In the genomic region with DNA sequence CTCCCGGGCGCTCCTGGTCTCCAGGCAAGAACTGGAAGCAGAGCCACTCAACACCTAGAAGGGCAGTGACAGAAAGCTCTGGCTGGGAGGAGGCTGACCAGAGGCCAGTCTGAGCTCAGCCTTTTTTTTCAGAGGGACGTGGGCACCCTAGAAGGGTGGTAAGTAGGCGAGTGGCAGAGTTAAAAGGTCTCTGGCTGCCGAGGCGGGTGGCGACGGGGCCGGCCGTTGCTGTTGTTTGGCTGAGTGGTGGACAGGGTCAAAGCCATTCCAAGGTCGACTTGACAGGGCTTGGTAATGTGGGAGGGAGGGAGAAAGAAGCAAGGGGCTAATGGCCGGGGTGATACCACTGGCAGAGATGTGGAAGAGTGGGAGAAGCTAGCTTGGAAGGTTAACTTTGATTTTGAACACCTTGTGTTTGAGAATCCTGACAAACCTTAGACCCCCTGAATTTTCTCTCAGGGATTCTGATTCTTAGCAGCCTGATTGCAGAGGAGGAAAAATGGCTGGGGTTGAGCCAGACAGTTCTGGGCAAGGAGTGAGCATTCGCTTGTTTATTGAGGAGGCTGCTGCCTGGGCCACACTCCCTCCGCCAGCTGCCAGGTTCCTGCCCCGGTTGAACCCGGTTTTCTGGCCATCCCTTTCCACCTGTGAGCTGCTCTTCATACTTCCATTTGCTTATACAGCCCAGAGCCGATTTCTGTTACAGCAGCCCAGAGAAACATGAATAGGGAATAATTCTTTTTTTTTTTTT, we compare ENCODE assay signal across 7 cellular contexts. TPM values are rescaled to one million over a fixed set of nuclear protein-coding genes. Genes with fewer than 3 reads are reported as not detected.
DNase-seq lines count a peak whose midpoint lies in the region; ATAC-seq lines count a peak whose summit lies in the region.

No MANE protein-coding gene starts in this region.

- H3K36me3 ChIP-seq in iPS-20b (ENCODE audit: insufficient read depth, low read depth, low read length): peaks cover 6% of the 10 kb centered on the region; the same call in 1 of the 2 replicates

- peaks cover 17% of the 10 kb centered on the region for H3K27me3 Mint-ChIP-seq in activated naive CD8-positive, alpha-beta T cell treated with anti-CD3 and anti-CD28 coated beads, Interleukin-2, amount 10 ng/mL, durations not matched to agents 7 days and 5 days
- peaks cover 8% of the 10 kb centered on the region for H3K27me3 Mint-ChIP-seq in stimulated activated naive CD8-positive, alpha-beta T cell treated with anti-CD3 and anti-CD28 coated beads, Interleukin-15, amount 100 ng/mL, for 72 hours

- no peaks in the 10 kb centered on the region for H3K9me3 Mint-ChIP-seq in activated naive CD8-positive, alpha-beta T cell treated with anti-CD3 and anti-CD28 coated beads, Interleukin-2, amount 10 ng/mL, durations not matched to agents 7 days and 5 days
- H3K9me3 Mint-ChIP-seq in stimulated activated naive CD8-positive, alpha-beta T cell treated with anti-CD3 and anti-CD28 coated beads, Interleukin-15, amount 100 ng/mL, for 72 hours: no peaks in the 10 kb centered on the region

- no peaks in the 10 kb centered on the region for H3K4me1 ChIP-seq in iPS-20b (ENCODE audit: insufficient read depth, low read length)

- H3K27ac ChIP-seq in iPS-20b (ENCODE audit: low read length): no peak overlapping the region

- POLR2A ChIA-PET in activated naive CD8-positive, alpha-beta T cell treated with anti-CD3 and anti-CD28 coated beads, Interleukin-2, amount 10 ng/mL, durations not matched to agents 7 days and 5 days (lab: Charles Lee): interaction anchor here (0.9 to 5.1 kb wide), 15 partner anchors 8 to 94 kb away, joined by 3 to 127 read pairs (median 9); partner anchors contain the start of genes CHKB, CPT1B, KLHDC7B and LMF2

- ATAC-seq in HG03064 (IDR thresholded peaks at IDR 0.05; ENCODE audit: low read depth, unreplicated experiment): peak; percentile 17
- ATAC-seq in activated naive CD8-positive, alpha-beta T cell treated with anti-CD3 and anti-CD28 coated beads, Interleukin-2, amount 10 ng/mL, durations not matched to agents 7 days and 5 days (ENCODE audit: low read depth): no peak
- no peak for ATAC-seq in stimulated activated naive CD8-positive, alpha-beta T cell treated with anti-CD3 and anti-CD28 coated beads, Interleukin-15, amount 100 ng/mL, for 72 hours
- ATAC-seq in GM21515 (IDR thresholded peaks at IDR 0.05; ENCODE audit: unreplicated experiment): no peak
- no peak for ATAC-seq in HG03432 (IDR thresholded peaks at IDR 0.05; ENCODE audit: unreplicated experiment)

- peaks cover 3% of the 10 kb centered on the region for H3K36me3 Mint-ChIP-seq in activated naive CD8-positive, alpha-beta T cell treated with anti-CD3 and anti-CD28 coated beads, Interleukin-2, amount 10 ng/mL, durations not matched to agents 7 days and 5 days

- peak overlapping the region; percentile 69 for H3K27ac Mint-ChIP-seq in activated naive CD8-positive, alpha-beta T cell treated with anti-CD3 and anti-CD28 coated beads, Interleukin-2, amount 10 ng/mL, durations not matched to agents 7 days and 5 days
- peak overlapping the region; percentile 81 to 90 for H3K27ac Mint-ChIP-seq in stimulated activated naive CD8-positive, alpha-beta T cell treated with anti-CD3 and anti-CD28 coated beads, Interleukin-15, amount 100 ng/mL, for 72 hours

- peak overlapping the region; percentile 37; the same call in 1 of the 2 replicates for H3K9ac ChIP-seq in iPS-20b (ENCODE audit: low read depth, low read length)

- H3K4me1 Mint-ChIP-seq in activated naive CD8-positive, alpha-beta T cell treated with anti-CD3 and anti-CD28 coated beads, Interleukin-2, amount 10 ng/mL, durations not matched to agents 7 days and 5 days: peaks cover 14% of the 10 kb centered on the region
- peaks cover 23% of the 10 kb centered on the region for H3K4me1 Mint-ChIP-seq in stimulated activated naive CD8-positive, alpha-beta T cell treated with anti-CD3 and anti-CD28 coated beads, Interleukin-15, amount 100 ng/mL, for 72 hours

- DNase-seq in activated naive CD8-positive, alpha-beta T cell treated with anti-CD3 and anti-CD28 coated beads, Interleukin-2, amount 10 ng/mL, durations not matched to agents 7 days and 5 days: no peak
- no peak for DNase-seq in stimulated activated naive CD8-positive, alpha-beta T cell treated with anti-CD3 and anti-CD28 coated beads, Interleukin-15, amount 100 ng/mL, for 72 hours
- no peak for DNase-seq in SHP77 (lab: John Stamatoyannopoulos, UW)

- H3K4me3 ChIP-seq in iPS-20b (ENCODE audit: low read length): peak overlapping the region; percentile 76

- H3K27me3 ChIP-seq in iPS-20b (ENCODE audit: insufficient read depth, low read length): peaks cover 34% of the 10 kb centered on the region

- H3K4me3 Mint-ChIP-seq in activated naive CD8-positive, alpha-beta T cell treated with anti-CD3 and anti-CD28 coated beads, Interleukin-2, amount 10 ng/mL, durations not matched to agents 7 days and 5 days: peak overlapping the region; percentile 92
- peak overlapping the region; percentile 93 for H3K4me3 Mint-ChIP-seq in stimulated activated naive CD8-positive, alpha-beta T cell treated with anti-CD3 and anti-CD28 coated beads, Interleukin-15, amount 100 ng/mL, for 72 hours

- no peaks in the 10 kb centered on the region for H3K9me3 ChIP-seq in iPS-20b (ENCODE audit: insufficient read depth, low read depth, low read length)

RNA-seq across cellular contexts. Expression of gene SYCE3, which starts 0.9 kb away (rescaled TPM):
- 1 to 10 TPM in 1 of 2 experiments, under 1 TPM in 1; 0.79 to 1.1 TPM for total RNA-seq in activated naive CD8-positive, alpha-beta T cell treated with anti-CD3 and anti-CD28 coated beads, Interleukin-2, amount 10 ng/mL, durations not matched to agents 7 days and 5 days

RNA-seq across cellular contexts. Expression of gene CPT1B, which starts 14.6 kb away (rescaled TPM):
- total RNA-seq in activated naive CD8-positive, alpha-beta T cell treated with anti-CD3 and anti-CD28 coated beads, Interleukin-2, amount 10 ng/mL, durations not matched to agents 7 days and 5 days: 10 to 100 TPM; 85.2 to 95.4 TPM

RNA-seq across cellular contexts. Expression of gene KLHDC7B, which starts 17.9 kb away (rescaled TPM):
- total RNA-seq in activated naive CD8-positive, alpha-beta T cell treated with anti-CD3 and anti-CD28 coated beads, Interleukin-2, amount 10 ng/mL, durations not matched to agents 7 days and 5 days: 10 to 100 TPM; 18.8 to 21.9 TPM

RNA-seq across cellular contexts. Expression of gene CHKB, which starts 19.1 kb away (rescaled TPM):
- total RNA-seq in activated naive CD8-positive, alpha-beta T cell treated with anti-CD3 and anti-CD28 coated beads, Interleukin-2, amount 10 ng/mL, durations not matched to agents 7 days and 5 days: 100 to 1,000 TPM; 132 to 137 TPM

RNA-seq across cellular contexts. Expression of gene TYMP, which starts 33.8 kb away (rescaled TPM):
- total RNA-seq in activated naive CD8-positive, alpha-beta T cell treated with anti-CD3 and anti-CD28 coated beads, Interleukin-2, amount 10 ng/mL, durations not matched to agents 7 days and 5 days: 10 to 100 TPM; 86.3 to 94.5 TPM
